12 cellular contexts compared by ENCODE assay signal in the genomic region with DNA sequence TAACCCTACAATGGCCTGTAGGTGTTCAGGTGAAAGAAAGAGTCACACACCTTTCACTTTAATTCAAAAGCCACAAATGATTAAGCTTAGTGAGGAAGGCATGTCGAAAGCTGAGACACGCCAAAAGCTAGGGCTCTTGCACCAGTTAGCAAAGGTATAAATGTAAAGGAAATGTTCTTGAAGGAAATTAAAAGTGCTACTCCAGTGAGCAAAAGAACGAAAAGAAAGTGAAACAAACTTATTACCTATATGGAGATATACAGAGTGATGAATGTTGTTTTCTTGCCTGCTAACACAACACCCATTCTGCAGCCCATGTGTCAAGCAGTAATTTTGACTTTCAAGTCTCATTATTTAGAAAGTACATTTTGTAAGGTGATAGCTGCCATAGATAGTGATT.
DNase-seq lines count a peak whose midpoint lies in the region; ATAC-seq and TF ChIP-seq lines count a peak whose summit lies in the region.
"Had no signal": no experiment of that assay in that cellular context is flagged by ENCODE, and none has a peak within 500 bp of the region (broad histone marks: within the 10 kb centered on the region; RNA-seq: fewer than 3 reads in every experiment).

No MANE protein-coding gene starts in this region.

- ATAC-seq in GM18858 (IDR thresholded peaks at IDR 0.05; ENCODE audit: unreplicated experiment) = peak; percentile 80
- peak; percentile 57 for ATAC-seq in GM21526 (IDR thresholded peaks at IDR 0.05; ENCODE audit: low FRiP score, unreplicated experiment)
- peak; percentile 63 for ATAC-seq in HG03442 (IDR thresholded peaks at IDR 0.05; ENCODE audit: unreplicated experiment)
- no peak for ATAC-seq in right lobe of liver
- ATAC-seq in left lobe of liver = no peak

- no peak for TF ChIP-seq CTCF in dorsolateral prefrontal cortex (IDR thresholded peaks at IDR 0.05 in 54 of 56, conservative IDR thresholded peaks at IDR 0.05 in 2 of 56; ENCODE audit: low read depth in 1 of 56, partially characterized antibody in 56 of 56)
- no peak for TF ChIP-seq CTCF in right lobe of liver (IDR thresholded peaks at IDR 0.05)

- no peaks in the 10 kb centered on the region for H3K36me3 ChIP-seq in effector memory CD4-positive, alpha-beta T cell (ENCODE audit: control insufficient read depth, insufficient read depth, low read length)
- H3K36me3 ChIP-seq in right lobe of liver = no peaks in the 10 kb centered on the region
- H3K36me3 ChIP-seq: transverse colon had no signal

- H3K27ac ChIP-seq in effector memory CD4-positive, alpha-beta T cell (ENCODE audit: insufficient read depth, low read length, poor library complexity, severe bottlenecking) = no peak overlapping the region
- H3K27ac ChIP-seq in dorsolateral prefrontal cortex (no peak overlapping the region), right lobe of liver (no peak overlapping the region)
- H3K27ac ChIP-seq: transverse colon had no signal

- no peaks in the 10 kb centered on the region for H3K9me3 ChIP-seq in effector memory CD4-positive, alpha-beta T cell (ENCODE audit: control insufficient read depth, low read length)
- no peaks in the 10 kb centered on the region for H3K9me3 ChIP-seq in right lobe of liver
- H3K9me3 ChIP-seq: transverse colon had no signal

- WGBS in right lobe of liver (ENCODE audit: insufficient coverage, low coverage, low lambda C conversion rate, missing lambda C conversion rate) = 38% methylated on average over 3 of the region's 3 CpGs

- DNase-seq in effector memory CD4-positive, alpha-beta T cell = no peak
- no peak for DNase-seq in dorsolateral prefrontal cortex
- DNase-seq in right lobe of liver = no peak
- DNase-seq in left lobe of liver (ENCODE audit: low spot score) = no peak
- DNase-seq in effector CD8-positive, alpha-beta T cell (lab: John Stamatoyannopoulos, UW) = no peak
- DNase-seq: activated effector memory CD4-positive, alpha-beta T cell treated with anti-CD3 and anti-CD28 coated beads, Interleukin-2, amount 50 U/mL, for 16 hours; NCI-H1930; Right ventricle myocardium superior; transverse colon had no signal

- no peak for TF ChIP-seq POLR2A in right lobe of liver (IDR thresholded peaks at IDR 0.05)

- intact Hi-C loops in dorsolateral prefrontal cortex (cut with DNase I) (loop anchor here in 1 of 2 donors (5.0 kb wide), 1 partner anchor 66 kb away; no protein-coding TSS in a partner anchor), right lobe of liver (cut with DNase I) (no loop called here)

- peak overlapping the region; percentile 24 for H3K4me3 ChIP-seq in effector memory CD4-positive, alpha-beta T cell (ENCODE audit: insufficient read depth, low read depth, low read length, poor library complexity, severe bottlenecking)
- H3K4me3 ChIP-seq in dorsolateral prefrontal cortex (no peak overlapping the region), right lobe of liver (no peak overlapping the region)
- H3K4me3 ChIP-seq: transverse colon had no signal

- no peaks in the 10 kb centered on the region for H3K4me1 ChIP-seq in effector memory CD4-positive, alpha-beta T cell (ENCODE audit: control insufficient read depth, insufficient read depth, low read length, poor library complexity, severe bottlenecking)
- no peaks in the 10 kb centered on the region for H3K4me1 ChIP-seq in right lobe of liver
- H3K4me1 ChIP-seq: transverse colon had no signal

- H3K27me3 ChIP-seq in effector memory CD4-positive, alpha-beta T cell (replicated peaks; ENCODE audit: control insufficient read depth, insufficient read depth, low read length, poor library complexity, severe bottlenecking) = no peaks in the 10 kb centered on the region
- H3K27me3 ChIP-seq in dorsolateral prefrontal cortex = no peaks in the 10 kb centered on the region
- no peaks in the 10 kb centered on the region for H3K27me3 ChIP-seq in right lobe of liver
- H3K27me3 ChIP-seq: transverse colon had no signal

Comparison
In these comparisons a context has a peak if more than half of its experiments do, and no peak if none do; other contexts are left out.
1. ATAC-seq: peak in GM18858 (single experiment), GM21526 (single experiment) and HG03442 (single experiment); none in right lobe of liver (0 of 4) and left lobe of liver (single experiment).